Comparison of ENCODE assay signal across 17 cellular contexts in the genomic region with DNA sequence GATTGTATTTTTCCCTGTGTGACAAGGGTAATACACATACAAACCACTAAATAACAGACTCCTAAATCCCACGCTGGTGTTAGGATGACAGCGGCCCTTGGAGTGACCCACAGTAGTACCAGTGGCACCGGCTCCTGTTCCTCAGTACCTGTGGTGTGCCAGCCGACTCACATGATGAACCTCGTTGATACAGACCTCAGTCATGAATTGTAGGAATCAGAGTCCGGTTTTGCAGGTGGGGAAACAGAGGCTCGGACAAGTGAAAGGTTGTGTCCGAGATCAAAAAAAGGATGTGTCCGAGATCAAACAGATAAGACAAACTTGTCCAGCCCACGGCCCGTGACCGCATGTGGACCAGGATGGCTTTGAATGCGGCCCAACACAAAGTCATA.
DNase-seq lines count a peak whose midpoint lies in the region; ATAC-seq and TF ChIP-seq lines count a peak whose summit lies in the region.
"Had no signal": no experiment of that assay in that cellular context is flagged by ENCODE, and none has a peak within 500 bp of the region (broad histone marks: within the 10 kb centered on the region; RNA-seq: fewer than 3 reads in every experiment).

No MANE protein-coding gene starts in this region.

- DNase-seq in activated T-cell treated with anti-CD3 and anti-CD28 coated beads, Interleukin-2, amount 50 U/mL, for 24 hours = peak; percentile 7
- no peak for DNase-seq in activated T-cell treated with anti-CD3 and anti-CD28 coated beads, Interleukin-2, amount 50 U/mL, for 72 hours
- DNase-seq in coronary artery (ENCODE audit: low spot score) (peak; percentile 38), ovary (peak in 3 of 5 donors; percentile 5 to 17 (median 11)), type B pancreatic cell (ENCODE audit: extremely low spot score, unreplicated experiment) (peak; percentile 43), NCI-H2196 treated with DMSO at 0.1 percent for 48 hours (lab: John Stamatoyannopoulos, UW; ENCODE audit: unreplicated experiment) (no peak)
- no peak for DNase-seq in stimulated activated CD4-positive, alpha-beta T cell treated with anti-CD3 and anti-CD28 coated beads, Interleukin-12 subunit alpha, Interleukin-12 subunit beta, amount 100 ng/mL, for 4 hours
- DNase-seq: ACHN, DND-41, GDM1, KG1, NCI-H1048, NCI-H345, NCI-H526 treated with DMSO at 0.1 percent for 48 hours had no signal

- no peak overlapping the region for H3K27ac Mint-ChIP-seq in activated T-cell treated with anti-CD3 and anti-CD28 coated beads, Interleukin-2, amount 50 U/mL, for 24 hours
- no peak overlapping the region for H3K27ac Mint-ChIP-seq in activated T-cell treated with anti-CD3 and anti-CD28 coated beads, Interleukin-2, amount 50 U/mL, for 72 hours
- H3K27ac Mint-ChIP-seq in type B pancreatic cell = no peak overlapping the region
- H3K27ac Mint-ChIP-seq: B cell; CD8-positive, alpha-beta T cell had no signal

- intact Hi-C loops in ovary (cut with DNase I) = no loop called here

- H3K27ac ChIP-seq in coronary artery (peak overlapping the region in 1 of 2 donors; percentile 40), ovary (no peak overlapping the region)

- H3K4me3 ChIP-seq in coronary artery = no peak overlapping the region
- no peak overlapping the region for H3K4me3 ChIP-seq in ovary

- H3K36me3 ChIP-seq in ovary = no peaks in the 10 kb centered on the region

- ATAC-seq in activated T-cell treated with anti-CD3 and anti-CD28 coated beads, Interleukin-2, amount 50 U/mL, for 72 hours (replicated peaks in 1 of 2) = no peak
- ATAC-seq in HG02588 (IDR thresholded peaks at IDR 0.05; ENCODE audit: unreplicated experiment) = no peak
- ATAC-seq: CD8-positive, alpha-beta T cell had no signal

- no peaks in the 10 kb centered on the region for H3K9me3 ChIP-seq in ovary

- H3K36me3 Mint-ChIP-seq in activated T-cell treated with anti-CD3 and anti-CD28 coated beads, Interleukin-2, amount 50 U/mL, for 24 hours (ENCODE audit: low read depth) = no peaks in the 10 kb centered on the region
- H3K36me3 Mint-ChIP-seq in activated T-cell treated with anti-CD3 and anti-CD28 coated beads, Interleukin-2, amount 50 U/mL, for 72 hours (ENCODE audit: insufficient read depth in 2 of 2) = no peaks in the 10 kb centered on the region
- H3K36me3 Mint-ChIP-seq in type B pancreatic cell = peaks cover 13% of the 10 kb centered on the region
- H3K36me3 Mint-ChIP-seq: CD8-positive, alpha-beta T cell had no signal

- 85 to 92% (median 88%) methylated on average over 13 of the region's 13 CpGs for WGBS in ovary, 3 donors

- no peaks in the 10 kb centered on the region for H3K4me1 Mint-ChIP-seq in activated T-cell treated with anti-CD3 and anti-CD28 coated beads, Interleukin-2, amount 50 U/mL, for 24 hours (ENCODE audit: low read depth)
- no peaks in the 10 kb centered on the region for H3K4me1 Mint-ChIP-seq in activated T-cell treated with anti-CD3 and anti-CD28 coated beads, Interleukin-2, amount 50 U/mL, for 72 hours (ENCODE audit: low read depth)
- no peaks in the 10 kb centered on the region for H3K4me1 Mint-ChIP-seq in type B pancreatic cell (ENCODE audit: unreplicated experiment)
- H3K4me1 Mint-ChIP-seq: B cell had no signal

- no peaks in the 10 kb centered on the region for H3K27me3 ChIP-seq in ovary

- H3K9me3 Mint-ChIP-seq in activated T-cell treated with anti-CD3 and anti-CD28 coated beads, Interleukin-2, amount 50 U/mL, for 24 hours = no peaks in the 10 kb centered on the region
- no peaks in the 10 kb centered on the region for H3K9me3 Mint-ChIP-seq in activated T-cell treated with anti-CD3 and anti-CD28 coated beads, Interleukin-2, amount 50 U/mL, for 72 hours
- H3K9me3 Mint-ChIP-seq in type B pancreatic cell = no peaks in the 10 kb centered on the region
- H3K9me3 Mint-ChIP-seq: CD8-positive, alpha-beta T cell had no signal

- no peak for TF ChIP-seq POLR2A in ovary (IDR thresholded peaks at IDR 0.05)

- no peaks in the 10 kb centered on the region for H3K27me3 Mint-ChIP-seq in activated T-cell treated with anti-CD3 and anti-CD28 coated beads, Interleukin-2, amount 50 U/mL, for 24 hours
- H3K27me3 Mint-ChIP-seq in activated T-cell treated with anti-CD3 and anti-CD28 coated beads, Interleukin-2, amount 50 U/mL, for 72 hours (ENCODE audit: low read depth) = no peaks in the 10 kb centered on the region
- H3K27me3 Mint-ChIP-seq in type B pancreatic cell = no peaks in the 10 kb centered on the region

- TF ChIP-seq CTCF in coronary artery (IDR thresholded peaks at IDR 0.05) = no peak
- no peak for TF ChIP-seq CTCF in ovary (IDR thresholded peaks at IDR 0.05)
- no peak for TF ChIP-seq CTCF in type B pancreatic cell (conservative IDR thresholded peaks at IDR 0.05)

- no peak for TF ChIP-seq EP300 in ovary (IDR thresholded peaks at IDR 0.05)

- peaks cover 6% of the 10 kb centered on the region for H3K4me1 ChIP-seq in ovary (ENCODE audit: insufficient read depth)

- H3K4me3 Mint-ChIP-seq in activated T-cell treated with anti-CD3 and anti-CD28 coated beads, Interleukin-2, amount 50 U/mL, for 24 hours = no peak overlapping the region
- H3K4me3 Mint-ChIP-seq in activated T-cell treated with anti-CD3 and anti-CD28 coated beads, Interleukin-2, amount 50 U/mL, for 72 hours = no peak overlapping the region
- no peak overlapping the region for H3K4me3 Mint-ChIP-seq in type B pancreatic cell
- H3K4me3 Mint-ChIP-seq: B cell; CD8-positive, alpha-beta T cell had no signal

Comparison
In these comparisons a context has a peak if more than half of its experiments do, and no peak if none do; other contexts are left out.
1. DNase-seq: peak in activated T-cell treated with anti-CD3 and anti-CD28 coated beads, Interleukin-2, amount 50 U/mL, for 24 hours (single experiment), coronary artery (single experiment), ovary (3 of 5) and type B pancreatic cell (single experiment); none in activated T-cell treated with anti-CD3 and anti-CD28 coated beads, Interleukin-2, amount 50 U/mL, for 72 hours (0 of 2), NCI-H2196 treated with DMSO at 0.1 percent for 48 hours (single experiment) and stimulated activated CD4-positive, alpha-beta T cell treated with anti-CD3 and anti-CD28 coated beads, Interleukin-12 subunit alpha, Interleukin-12 subunit beta, amount 100 ng/mL, for 4 hours (single experiment).